In the genomic region with DNA sequence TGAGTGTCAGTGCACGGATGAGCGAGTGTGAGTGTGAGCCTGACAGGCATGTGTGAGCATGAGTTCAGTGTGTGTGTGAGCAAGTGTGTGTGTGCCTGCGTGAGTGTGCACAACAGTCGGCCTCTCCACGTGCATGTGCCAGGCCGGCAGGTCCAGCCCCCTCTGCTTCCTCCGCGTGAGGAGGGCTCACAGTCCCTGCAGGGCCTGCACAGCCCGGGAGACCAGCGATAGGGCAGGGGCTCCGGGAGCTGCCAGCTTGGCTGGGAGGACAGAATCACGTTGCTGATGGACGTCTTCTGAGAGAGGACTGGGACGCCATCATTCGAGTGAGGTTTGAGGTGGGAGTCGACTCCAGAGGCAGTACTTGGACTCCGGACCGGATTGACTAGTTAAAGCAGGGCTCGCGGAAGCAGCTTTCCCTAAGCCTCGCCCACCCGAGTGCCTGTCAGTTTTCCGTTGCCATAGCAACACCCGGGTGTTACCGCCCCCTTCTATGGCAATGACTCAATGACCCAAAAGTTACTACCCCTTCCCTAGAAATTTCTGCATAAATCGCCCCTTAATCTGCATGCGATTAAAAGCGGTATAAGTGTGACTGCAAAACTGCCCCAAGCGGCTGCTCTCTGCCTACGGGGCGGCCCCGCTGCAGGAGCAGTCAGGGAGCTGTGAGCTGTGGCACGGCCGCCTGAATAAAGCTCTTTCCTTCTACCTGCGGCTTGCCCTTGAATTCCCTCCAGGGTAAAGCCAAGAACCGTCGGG, we compare ENCODE assay signal across 8 cellular contexts. TPM values are rescaled to one million over a fixed set of nuclear protein-coding genes. Genes with fewer than 3 reads are reported as not detected.
A peak's percentile ranks its signal among the peaks of the same experiment; 100 is the strongest.
DNase-seq lines count a peak whose midpoint lies in the region; ATAC-seq and TF ChIP-seq lines count a peak whose summit lies in the region.

No MANE protein-coding gene starts in this region.

- no peak overlapping the region for H3K27ac ChIP-seq in HL-60 (replicated peaks)
- H3K27ac ChIP-seq in dorsolateral prefrontal cortex: peak overlapping the region in 26 of 59 donors; percentile 4 to 72 (median 44)
- peak overlapping the region in 1 of 3 donors; percentile 27 for H3K27ac ChIP-seq in right lobe of liver

- peaks cover 17% of the 10 kb centered on the region for H3K4me1 Mint-ChIP-seq in activated CD4-positive, alpha-beta T cell treated with anti-CD3 and anti-CD28 coated beads, Interleukin-2, amount 10 ng/mL, durations not matched to agents 24 days and 14 days

- in situ Hi-C loops in ACHN (cut with HindIII; ENCODE audit: low pct_ligation_motif_present, low pct_unique_long_range_greater_than_20kb, low sequenced_read_pairs): no loop called here

- no peaks in the 10 kb centered on the region for H3K9me3 ChIP-seq in right lobe of liver

- peaks cover 16% of the 10 kb centered on the region for H3K27me3 Mint-ChIP-seq in activated CD4-positive, alpha-beta T cell treated with anti-CD3 and anti-CD28 coated beads, Interleukin-2, amount 10 ng/mL, durations not matched to agents 24 days and 14 days

- no peaks in the 10 kb centered on the region for H3K9me3 Mint-ChIP-seq in activated CD4-positive, alpha-beta T cell treated with anti-CD3 and anti-CD28 coated beads, Interleukin-2, amount 10 ng/mL, durations not matched to agents 24 days and 14 days

- intact Hi-C loops in activated CD4-positive, alpha-beta T cell treated with anti-CD3 and anti-CD28 coated beads, Interleukin-2, amount 10 ng/mL, durations not matched to agents 24 days and 14 days (cut with micrococcal nuclease): loop anchor here (2.0 to 5.0 kb wide), 2 partner anchors 31 to 295 kb away; no protein-coding TSS in a partner anchor
- intact Hi-C loops in dorsolateral prefrontal cortex (cut with DNase I): no loop called here
- intact Hi-C loops in right lobe of liver (cut with DNase I): no loop called here

- DNase-seq in ACHN: peak; percentile 75
- DNase-seq in HL-60 (ENCODE audit: low read depth in 1 of 2, low spot score in 1 of 2): no peak
- DNase-seq in activated CD4-positive, alpha-beta T cell treated with anti-CD3 and anti-CD28 coated beads, Interleukin-2, amount 10 ng/mL, durations not matched to agents 24 days and 14 days: peak; percentile 91
- DNase-seq in dorsolateral prefrontal cortex: peak in 9 of 10 donors; percentile 19 to 78 (median 67)
- DNase-seq in right lobe of liver: peak; percentile 61 to 67 (median 65)
- peak; percentile 62 to 67 for DNase-seq in stimulated activated CD4-positive, alpha-beta T cell treated with anti-CD3 and anti-CD28 coated beads, Interleukin-2, amount 100 ng/mL, for 48 hours
- DNase-seq in NCI-H69 (lab: John Stamatoyannopoulos, UW): no peak

- H3K36me3 ChIP-seq in right lobe of liver: no peaks in the 10 kb centered on the region

- ATAC-seq in GM19035 (IDR thresholded peaks at IDR 0.05; ENCODE audit: unreplicated experiment) (peak; percentile 71), right lobe of liver (peak; percentile 51 to 87 (median 76))

- peak overlapping the region; percentile 74 for H3K27ac Mint-ChIP-seq in activated CD4-positive, alpha-beta T cell treated with anti-CD3 and anti-CD28 coated beads, Interleukin-2, amount 10 ng/mL, durations not matched to agents 24 days and 14 days

- no peaks in the 10 kb centered on the region for H3K36me3 Mint-ChIP-seq in activated CD4-positive, alpha-beta T cell treated with anti-CD3 and anti-CD28 coated beads, Interleukin-2, amount 10 ng/mL, durations not matched to agents 24 days and 14 days (ENCODE audit: low read depth)

- TF ChIP-seq CTCF in HL-60 (IDR thresholded peaks at IDR 0.05; ENCODE audit: insufficient read depth, low read length): no peak
- peak in 1 of 56 donors; percentile 10 for TF ChIP-seq CTCF in dorsolateral prefrontal cortex (IDR thresholded peaks at IDR 0.05 in 54 of 56, conservative IDR thresholded peaks at IDR 0.05 in 2 of 56; ENCODE audit: low read depth in 1 of 56, partially characterized antibody in 56 of 56)
- TF ChIP-seq CTCF in right lobe of liver (IDR thresholded peaks at IDR 0.05): no peak

- peak overlapping the region; percentile 84 for H3K4me3 Mint-ChIP-seq in activated CD4-positive, alpha-beta T cell treated with anti-CD3 and anti-CD28 coated beads, Interleukin-2, amount 10 ng/mL, durations not matched to agents 24 days and 14 days

- H3K4me1 ChIP-seq in right lobe of liver: peaks cover 0 to 3% (median 0%) of the 10 kb centered on the region in 4 donors

- TF ChIP-seq POLR2A in right lobe of liver (IDR thresholded peaks at IDR 0.05): no peak

- H3K4me3 ChIP-seq in HL-60 (replicated peaks; ENCODE audit: insufficient read depth, low read length) (0 out of 2 replicates have a peak overlapping the region, but pooled peaks have one; percentile 2), dorsolateral prefrontal cortex (peak overlapping the region; percentile 23 to 77 (median 56)), right lobe of liver (peak overlapping the region; percentile 39 to 53 (median 45))

- H3K27me3 ChIP-seq in HL-60 (ENCODE audit: insufficient read depth, poor library complexity, severe bottlenecking) (peaks cover 22% of the 10 kb centered on the region), dorsolateral prefrontal cortex (peaks cover 0 to 5% (median 0%) of the 10 kb centered on the region in 45 donors), right lobe of liver (no peaks in the 10 kb centered on the region)

- 9% methylated on average over 29 of the region's 37 CpGs for WGBS in right lobe of liver (ENCODE audit: insufficient coverage, low coverage, low lambda C conversion rate, missing lambda C conversion rate)

RNA-seq across cellular contexts. Expression of a gene that starts 19.7 kb away (rescaled TPM):
- not detected in 2 replicates for total RNA-seq in activated CD4-positive, alpha-beta T cell treated with anti-CD3 and anti-CD28 coated beads, Interleukin-2, amount 10 ng/mL, durations not matched to agents 24 days and 14 days
- total RNA-seq in dorsolateral prefrontal cortex (10 to 100 TPM in 114 of 120 experiments, 1 to 10 TPM in 6; 7.4 to 31.9 (median 17.0) TPM), right lobe of liver (under 1 TPM; 0.16 to 0.67 (median 0.32) TPM)

Comparison
In these comparisons a context has a peak if more than half of its experiments do, and no peak if none do; other contexts are left out.
1. DNase-seq: peak in ACHN (single experiment), activated CD4-positive, alpha-beta T cell treated with anti-CD3 and anti-CD28 coated beads, Interleukin-2, amount 10 ng/mL, durations not matched to agents 24 days and 14 days (single experiment), dorsolateral prefrontal cortex (9 of 10), right lobe of liver (3 of 3) and stimulated activated CD4-positive, alpha-beta T cell treated with anti-CD3 and anti-CD28 coated beads, Interleukin-2, amount 100 ng/mL, for 48 hours (2 of 2); none in HL-60 (0 of 2) and NCI-H69 (single experiment).
2. H3K4me3 ChIP-seq: peak in every context shown above with its lines; median percentile 56 in dorsolateral prefrontal cortex; 45 in right lobe of liver; 2 in HL-60.